In genomic region chr5:149749481-149750365, GRCh38 we compare ENCODE assay signal across 15 cellular contexts. TPM values are rescaled to one million over a fixed set of nuclear protein-coding genes. Genes with fewer than 3 reads are reported as not detected.
A peak's percentile ranks its signal among the peaks of the same experiment; 100 is the strongest.
DNase-seq lines count a peak whose midpoint lies in the region; ATAC-seq and TF ChIP-seq lines count a peak whose summit lies in the region.
"Had no signal": no experiment of that assay in that cellular context is flagged by ENCODE, and none has a peak within 500 bp of the region (broad histone marks: within the 10 kb centered on the region; RNA-seq: fewer than 3 reads in every experiment).

No MANE protein-coding gene starts in this region.

- H3K27ac Mint-ChIP-seq in activated CD4-positive, alpha-beta T cell treated with anti-CD3 and anti-CD28 coated beads for 36 hours: no peak overlapping the region
- H3K27ac Mint-ChIP-seq in activated CD4-positive, alpha-beta T cell treated with anti-CD3 and anti-CD28 coated beads, Interleukin-2, amount 10 ng/mL, durations not matched to agents 24 days and 14 days: no peak overlapping the region
- H3K27ac Mint-ChIP-seq: activated T-helper 1 cell treated with anti-CD3 and anti-CD28 coated beads, Interleukin-12 subunit alpha, Interleukin-12 subunit beta, Interleukin-2, Interleukin-4 antibody, amounts not matched to agents 30 ng/mL and 10 ng/mL and 1 ng/mL, durations not matched to agents 14 hours and 24 hours and 36 hours; natural killer cell had no signal

- CTCF ChIA-PET in activated CD4-positive, alpha-beta T cell treated with anti-CD3 and anti-CD28 coated beads for 36 hours (lab: Charles Lee): interaction anchor here (0.6 to 1.3 kb wide), 2 partner anchors 26 to 253 kb away, joined by 3 read pairs; no protein-coding TSS in a partner anchor
- CTCF ChIA-PET in GM10248 (lab: Yijun Ruan, JAX): interaction anchor here (0.8 to 2.3 kb wide), 5 partner anchors 9 to 82 kb away, joined by 3 to 5 read pairs (median 3); no protein-coding TSS in a partner anchor

- intact Hi-C loops in activated CD4-positive, alpha-beta T cell treated with anti-CD3 and anti-CD28 coated beads for 36 hours (cut with DNase I, micrococcal nuclease): no loop called here
- intact Hi-C loops in activated CD4-positive, alpha-beta T cell treated with anti-CD3 and anti-CD28 coated beads, Interleukin-2, amount 10 ng/mL, durations not matched to agents 24 days and 14 days (cut with micrococcal nuclease): no loop called here

- H3K36me3 Mint-ChIP-seq in activated CD4-positive, alpha-beta T cell treated with anti-CD3 and anti-CD28 coated beads for 36 hours (ENCODE audit: low read depth): no peaks in the 10 kb centered on the region
- no peaks in the 10 kb centered on the region for H3K36me3 Mint-ChIP-seq in activated CD4-positive, alpha-beta T cell treated with anti-CD3 and anti-CD28 coated beads, Interleukin-2, amount 10 ng/mL, durations not matched to agents 24 days and 14 days (ENCODE audit: low read depth)
- H3K36me3 Mint-ChIP-seq: natural killer cell had no signal

- H3K27me3 Mint-ChIP-seq in activated CD4-positive, alpha-beta T cell treated with anti-CD3 and anti-CD28 coated beads for 36 hours: no peaks in the 10 kb centered on the region
- H3K27me3 Mint-ChIP-seq in activated CD4-positive, alpha-beta T cell treated with anti-CD3 and anti-CD28 coated beads, Interleukin-2, amount 10 ng/mL, durations not matched to agents 24 days and 14 days: no peaks in the 10 kb centered on the region

- peak; percentile 70 for ATAC-seq in activated CD4-positive, alpha-beta T cell treated with anti-CD3 and anti-CD28 coated beads for 36 hours
- peak; percentile 59 for ATAC-seq in foreskin keratinocyte
- peak; percentile 69 for ATAC-seq in stimulated activated naive CD8-positive, alpha-beta T cell treated with anti-CD3 and anti-CD28 coated beads, Interleukin-15, Interleukin-2, amounts not matched to agents 100 U/mL and 50 U/mL, for 24 hours
- ATAC-seq: natural killer cell had no signal

- no peaks in the 10 kb centered on the region for H3K27me3 ChIP-seq in foreskin keratinocyte

- no peak overlapping the region for H3K27ac ChIP-seq in foreskin keratinocyte
- H3K27ac ChIP-seq: coronary artery had no signal

- H3K4me1 Mint-ChIP-seq in activated CD4-positive, alpha-beta T cell treated with anti-CD3 and anti-CD28 coated beads for 36 hours: peaks cover 17% of the 10 kb centered on the region
- peaks cover 13% of the 10 kb centered on the region for H3K4me1 Mint-ChIP-seq in activated CD4-positive, alpha-beta T cell treated with anti-CD3 and anti-CD28 coated beads, Interleukin-2, amount 10 ng/mL, durations not matched to agents 24 days and 14 days
- H3K4me1 Mint-ChIP-seq: natural killer cell had no signal

- peaks cover 8% of the 10 kb centered on the region for H3K4me1 ChIP-seq in foreskin keratinocyte

- POLR2A ChIA-PET in activated CD4-positive, alpha-beta T cell treated with anti-CD3 and anti-CD28 coated beads for 36 hours (lab: Charles Lee): no interaction called here
- POLR2A ChIA-PET in GM10248 (lab: Yijun Ruan, JAX): no interaction called here

- peak; percentile 14 for DNase-seq in activated CD4-positive, alpha-beta T cell treated with anti-CD3 and anti-CD28 coated beads for 36 hours
- no peak for DNase-seq in activated CD4-positive, alpha-beta T cell treated with anti-CD3 and anti-CD28 coated beads, Interleukin-2, amount 10 ng/mL, durations not matched to agents 24 days and 14 days
- DNase-seq in RKO (ENCODE audit: low spot score) (peak; percentile 68), foreskin keratinocyte (peak in 1 of 2 donors; percentile 28), GM10248 (ENCODE audit: extremely low spot score) (no peak), NCI-H128 (lab: John Stamatoyannopoulos, UW; ENCODE audit: unreplicated experiment) (no peak)
- DNase-seq in stimulated activated naive CD8-positive, alpha-beta T cell treated with anti-CD3 and anti-CD28 coated beads, Interleukin-15, Interleukin-2, amounts not matched to agents 100 U/mL and 50 U/mL, for 24 hours: no peak
- no peak for DNase-seq in stimulated activated naive CD4-positive, alpha-beta T cell treated with Interleukin-2 at 50 U/mL for 16 hours (lab: John Stamatoyannopoulos, UW)
- DNase-seq: ACHN, GDM1, H7, natural killer cell, NCI-H1092 treated with DMSO at 0.1 percent for 48 hours had no signal

- no peaks in the 10 kb centered on the region for H3K9me3 Mint-ChIP-seq in activated CD4-positive, alpha-beta T cell treated with anti-CD3 and anti-CD28 coated beads for 36 hours (ENCODE audit: low read depth)
- no peaks in the 10 kb centered on the region for H3K9me3 Mint-ChIP-seq in activated CD4-positive, alpha-beta T cell treated with anti-CD3 and anti-CD28 coated beads, Interleukin-2, amount 10 ng/mL, durations not matched to agents 24 days and 14 days
- H3K9me3 Mint-ChIP-seq: activated T-helper 1 cell treated with anti-CD3 and anti-CD28 coated beads, Interleukin-12 subunit alpha, Interleukin-12 subunit beta, Interleukin-2, Interleukin-4 antibody, amounts not matched to agents 30 ng/mL and 10 ng/mL and 1 ng/mL, durations not matched to agents 14 hours and 24 hours and 36 hours; natural killer cell had no signal

- TF ChIP-seq CTCF in foreskin keratinocyte (conservative IDR thresholded peaks at IDR 0.05): no peak
- TF ChIP-seq CTCF in GM10248 (IDR thresholded peaks at IDR 0.05; ENCODE audit: control extremely low read depth, extremely low read depth, low read depth, missing control alignments): no peak

- no peak overlapping the region for H3K4me3 Mint-ChIP-seq in activated CD4-positive, alpha-beta T cell treated with anti-CD3 and anti-CD28 coated beads for 36 hours
- no peak overlapping the region for H3K4me3 Mint-ChIP-seq in activated CD4-positive, alpha-beta T cell treated with anti-CD3 and anti-CD28 coated beads, Interleukin-2, amount 10 ng/mL, durations not matched to agents 24 days and 14 days
- H3K4me3 Mint-ChIP-seq: activated T-helper 1 cell treated with anti-CD3 and anti-CD28 coated beads, Interleukin-12 subunit alpha, Interleukin-12 subunit beta, Interleukin-2, Interleukin-4 antibody, amounts not matched to agents 30 ng/mL and 10 ng/mL and 1 ng/mL, durations not matched to agents 14 hours and 24 hours and 36 hours; natural killer cell had no signal

RNA-seq across cellular contexts. Expression of gene PPARGC1B, which starts 19.6 kb away (rescaled TPM):
- 1 to 10 TPM; 4.8 to 4.9 TPM for total RNA-seq in activated CD4-positive, alpha-beta T cell treated with anti-CD3 and anti-CD28 coated beads for 36 hours
- 10.5 and 10.6 TPM in 2 replicates for total RNA-seq in activated CD4-positive, alpha-beta T cell treated with anti-CD3 and anti-CD28 coated beads, Interleukin-2, amount 10 ng/mL, durations not matched to agents 24 days and 14 days
- total RNA-seq in foreskin keratinocyte: 4.1 and 4.4 TPM in 2 replicates
- 0.62 and 0.67 TPM in 2 replicates for polyA plus RNA-seq in foreskin keratinocyte

Comparison
In these comparisons a context has a peak if more than half of its experiments do, and no peak if none do; other contexts are left out.
1. DNase-seq: peak in activated CD4-positive, alpha-beta T cell treated with anti-CD3 and anti-CD28 coated beads for 36 hours (single experiment) and RKO (single experiment); none in activated CD4-positive, alpha-beta T cell treated with anti-CD3 and anti-CD28 coated beads, Interleukin-2, amount 10 ng/mL, durations not matched to agents 24 days and 14 days (single experiment), stimulated activated naive CD8-positive, alpha-beta T cell treated with anti-CD3 and anti-CD28 coated beads, Interleukin-15, Interleukin-2, amounts not matched to agents 100 U/mL and 50 U/mL, for 24 hours (single experiment), stimulated activated naive CD4-positive, alpha-beta T cell treated with Interleukin-2 at 50 U/mL for 16 hours (single experiment), GM10248 (single experiment) and NCI-H128 (single experiment).
2. Peak in every context shown above with its lines, with median percentiles within 50 percentile points of each other: ATAC-seq.